Comparison of ENCODE assay signal across 12 cellular contexts in genomic region chr3:132593950-132594328, GRCh38. TPM values are rescaled to one million over a fixed set of nuclear protein-coding genes. Genes with fewer than 3 reads are reported as not detected.
DNase-seq lines count a peak whose midpoint lies in the region; ATAC-seq and TF ChIP-seq lines count a peak whose summit lies in the region.
"Had no signal": no experiment of that assay in that cellular context is flagged by ENCODE, and none has a peak within 500 bp of the region (broad histone marks: within the 10 kb centered on the region; RNA-seq: fewer than 3 reads in every experiment).

No MANE protein-coding gene starts in this region.

- H3K9ac ChIP-seq in IMR-90 (ENCODE audit: low read depth, low read length): peak overlapping the region; percentile 71; the same call in 1 of the 2 replicates

- H3K4ac ChIP-seq in IMR-90 (ENCODE audit: low read depth, low read length): peak overlapping the region; percentile 100; the same call in 1 of the 2 replicates

- dilution Hi-C loops in IMR-90 (cut with HindIII; ENCODE audit: low sequenced_read_pairs, unreplicated experiment): no loop called here

- H3K9me3 ChIP-seq in A673 (ENCODE audit: low read depth, low read length, poor library complexity, severe bottlenecking) (no peaks in the 10 kb centered on the region), IMR-90 (ENCODE audit: control insufficient read depth, insufficient read depth, low read length) (no peaks in the 10 kb centered on the region)

- TF ChIP-seq CTCF in A673 (conservative IDR thresholded peaks at IDR 0.05; ENCODE audit: low read depth, low read length): no peak
- no peak for TF ChIP-seq CTCF in IMR-90 (conservative IDR thresholded peaks at IDR 0.05; ENCODE audit: low read depth, low read length)
- TF ChIP-seq CTCF in astrocyte of the spinal cord (IDR thresholded peaks at IDR 0.05; ENCODE audit: low read depth, low read length): no peak
- TF ChIP-seq CTCF in GM13977 (IDR thresholded peaks at IDR 0.05; ENCODE audit: extremely low read depth, insufficient read depth, missing control alignments): no peak

- peak overlapping the region; percentile 84 for H3K4me2 ChIP-seq in IMR-90 (ENCODE audit: low read depth, low read length)

- no peak overlapping the region for H3K27ac Mint-ChIP-seq in activated T-helper 17 cell treated with anti-CD3 and anti-CD28 coated beads, Interleukin-2, amount 50 U/mL, for 72 hours
- H3K27ac Mint-ChIP-seq: activated T-helper 2 cell treated with anti-CD3 and anti-CD28 coated beads, Interferon-gamma antibody, Interleukin-2, Interleukin-4, amounts not matched to agents 10 μg/mL and 5 μg/mL and 100 μg/mL, durations not matched to agents 14 hours and 24 hours and 36 hours had no signal

- DNase-seq in A673 (ENCODE audit: low spot score) (peak; percentile 26), IMR-90 (peak; percentile 85), astrocyte of the spinal cord (ENCODE audit: low read depth, low spot score) (peak; percentile 68), hepatic stellate cell (ENCODE audit: low spot score) (peak; percentile 55), GDM1 (lab: John Stamatoyannopoulos, UW) (no peak), GM13977 (ENCODE audit: low spot score) (no peak)
- DNase-seq: Kasumi-1; stimulated activated naive CD4-positive, alpha-beta T cell had no signal

- H3K4me1 ChIP-seq in A673 (ENCODE audit: insufficient read depth, low read length, poor library complexity, severe bottlenecking): peaks cover 18% of the 10 kb centered on the region
- peaks cover 8% of the 10 kb centered on the region for H3K4me1 ChIP-seq in IMR-90 (ENCODE audit: control insufficient read depth, insufficient read depth, low read length)

- POLR2A ChIA-PET in A673 (lab: Charles Lee; ENCODE audit: low non-redundant PET): no interaction called here
- POLR2A ChIA-PET in IMR-90 (lab: Charles Lee; ENCODE audit: unreplicated experiment): no interaction called here

- no peak overlapping the region for H3K4me3 Mint-ChIP-seq in activated T-helper 17 cell treated with anti-CD3 and anti-CD28 coated beads, Interleukin-2, amount 50 U/mL, for 72 hours
- H3K4me3 Mint-ChIP-seq: neural crest cell had no signal

- H4K8ac ChIP-seq in IMR-90 (ENCODE audit: low read depth in 2 of 2, low read length in 2 of 2): peak overlapping the region; percentile 92 to 99

- no peak overlapping the region for H3K27ac ChIP-seq in A673 (ENCODE audit: low read depth, low read length, poor library complexity, severe bottlenecking)
- peak overlapping the region; percentile 100 for H3K27ac ChIP-seq in IMR-90 (ENCODE audit: insufficient read depth, low read length)

- H3K4me3 ChIP-seq in A673 (ENCODE audit: low read depth, low read length, poor library complexity, severe bottlenecking): no peak overlapping the region
- no peak overlapping the region for H3K4me3 ChIP-seq in IMR-90 (ENCODE audit: insufficient read depth, low read depth, low read length)
- no peak overlapping the region for H3K4me3 ChIP-seq in astrocyte of the spinal cord (ENCODE audit: low read depth, low read length)

- no peak overlapping the region for H2AFZ ChIP-seq in IMR-90 (replicated peaks; ENCODE audit: low read length, poor library complexity)

- H2BK5ac ChIP-seq in IMR-90 (ENCODE audit: low read depth, low read length, poor library complexity, severe bottlenecking): peak overlapping the region; percentile 100

- TF ChIP-seq POLR2A in IMR-90 (IDR thresholded peaks at IDR 0.05; ENCODE audit: low read depth, low read length): no peak

- no TSS peak for BruUV-seq in A673 (replicated peaks; lab: Mats Ljungman, UMichigan)
- no TSS peak for BruUV-seq in IMR-90 (replicated peaks; lab: Mats Ljungman, UMichigan)

- peak overlapping the region; percentile 91 for H3K23ac ChIP-seq in IMR-90 (ENCODE audit: low read depth, low read length)

- H3K36me3 ChIP-seq in A673 (ENCODE audit: insufficient read depth, low read length, poor library complexity, severe bottlenecking) (no peaks in the 10 kb centered on the region), IMR-90 (ENCODE audit: control insufficient read depth, insufficient read depth, low read length) (peaks cover 5% of the 10 kb centered on the region)

- no CpG with 5 or more reads among the region's 3 CpGs for WGBS in IMR-90 (ENCODE audit: extremely low coverage in 2 of 2, insufficient read length in 1 of 2), 2 experiments

- H4K5ac ChIP-seq in IMR-90 (ENCODE audit: low read depth, low read length): peak overlapping the region; percentile 90

- H3K79me1 ChIP-seq in IMR-90 (ENCODE audit: low read depth in 1 of 2, low read length in 2 of 2): peaks cover 0 to 12% of the 10 kb centered on the region in 2 experiments; a peak in 2 of 4 replicates

- peak overlapping the region; percentile 99 for H4K91ac ChIP-seq in IMR-90 (ENCODE audit: insufficient read depth, low read depth, low read length)

- H3K36me3 Mint-ChIP-seq in activated T-helper 17 cell treated with anti-CD3 and anti-CD28 coated beads, Interleukin-2, amount 50 U/mL, for 72 hours (ENCODE audit: low read depth): peaks cover 64% of the 10 kb centered on the region

- H3K9me1 ChIP-seq in IMR-90 (ENCODE audit: insufficient read depth, low read length): peaks cover 8% of the 10 kb centered on the region

- peak overlapping the region; percentile 99 for H3K56ac ChIP-seq in IMR-90 (ENCODE audit: extremely low read depth, insufficient read depth, low read length)

- H3K27me3 ChIP-seq in A673 (replicated peaks; ENCODE audit: insufficient read depth, low read depth, low read length, poor library complexity) (no peaks in the 10 kb centered on the region), IMR-90 (ENCODE audit: control insufficient read depth, insufficient read depth, low read length) (no peaks in the 10 kb centered on the region)

- intact Hi-C loops in A673 (cut with micrococcal nuclease; ENCODE audit: unreplicated experiment): no loop called here
- intact Hi-C loops in IMR-90 (cut with micrococcal nuclease): loop anchor here (5.0 kb wide), 1 partner anchor 52 kb away; no protein-coding TSS in a partner anchor

- H3K9me3 Mint-ChIP-seq in activated T-helper 17 cell treated with anti-CD3 and anti-CD28 coated beads, Interleukin-2, amount 50 U/mL, for 72 hours: no peaks in the 10 kb centered on the region
- H3K9me3 Mint-ChIP-seq: activated T-helper 2 cell treated with anti-CD3 and anti-CD28 coated beads, Interferon-gamma antibody, Interleukin-2, Interleukin-4, amounts not matched to agents 10 μg/mL and 5 μg/mL and 100 μg/mL, durations not matched to agents 14 hours and 24 hours and 36 hours; neural crest cell had no signal

- H3K27me3 Mint-ChIP-seq in activated T-helper 17 cell treated with anti-CD3 and anti-CD28 coated beads, Interleukin-2, amount 50 U/mL, for 72 hours: no peaks in the 10 kb centered on the region

- H2BK120ac ChIP-seq in IMR-90 (ENCODE audit: low read depth, low read length): peak overlapping the region; percentile 100

- H2BK15ac ChIP-seq in IMR-90 (ENCODE audit: low read depth, low read length): peak overlapping the region; percentile 99

- in situ Hi-C loops in IMR-90 (cut with MboI; ENCODE audit: low sequenced_read_pairs) (no loop called here), astrocyte of the spinal cord (cut with HindIII; ENCODE audit: low sequenced_read_pairs) (no loop called here), GM13977 (cut with MboI; ENCODE audit: low pct_unique_long_range_greater_than_20kb, low sequenced_read_pairs, unreplicated experiment) (no loop called here)

- peak overlapping the region; percentile 100 for H3K14ac ChIP-seq in IMR-90 (replicated peaks; ENCODE audit: low read depth, low read length)

- CTCF ChIA-PET in A673 (lab: Charles Lee): interaction anchor here (0.6 kb wide), 1 partner anchor 34 kb away, joined by 3 read pairs; no protein-coding TSS in a partner anchor
- CTCF ChIA-PET in IMR-90 (lab: Yijun Ruan, JAX): interaction anchor here (0.6 to 0.8 kb wide), 3 partner anchors 48 to 89 kb away, joined by 3 to 4 read pairs (median 3); no protein-coding TSS in a partner anchor

- TF ChIP-seq RAD21 in IMR-90 (IDR thresholded peaks at IDR 0.05; ENCODE audit: low read length): no peak

- H2AK9ac ChIP-seq in IMR-90 (replicated peaks; ENCODE audit: low read depth, low read length, poor library complexity): no peak overlapping the region

- no peaks in the 10 kb centered on the region for H3K4me1 Mint-ChIP-seq in activated T-helper 17 cell treated with anti-CD3 and anti-CD28 coated beads, Interleukin-2, amount 50 U/mL, for 72 hours
- H3K4me1 Mint-ChIP-seq: neural crest cell had no signal

- H2AK5ac ChIP-seq in IMR-90 (ENCODE audit: low read depth, low read length): peak overlapping the region; percentile 100

- H4K20me1 ChIP-seq in IMR-90 (ENCODE audit: insufficient read depth, low read length): no peaks in the 10 kb centered on the region

- peak; percentile 88 for ATAC-seq in IMR-90 (ENCODE audit: low read depth)
- no peak for ATAC-seq in GM18873 (IDR thresholded peaks at IDR 0.05; ENCODE audit: low FRiP score, unreplicated experiment)
- no peak for ATAC-seq in activated T-helper 17 cell treated with anti-CD3 and anti-CD28 coated beads, Interleukin-2, amount 50 U/mL, for 72 hours (replicated peaks)

- peak overlapping the region; percentile 97 for H3K18ac ChIP-seq in IMR-90 (ENCODE audit: low read depth, low read length)

- peak overlapping the region; percentile 100 for H2BK20ac ChIP-seq in IMR-90 (ENCODE audit: low read depth, low read length)

TF ChIP-seq in IMR-90, 13 proteins besides CTCF, POLR2A, EP300 and RAD21 (continues in another document):
- no peak for TF ChIP-seq MAFK (IDR thresholded peaks at IDR 0.05; ENCODE audit: low read depth, low read length)
- no peak for TF ChIP-seq ELK1 (IDR thresholded peaks at IDR 0.05; ENCODE audit: borderline replicate concordance, low read depth, low read length)
- no peak for TF ChIP-seq RCOR1 (IDR thresholded peaks at IDR 0.05; ENCODE audit: insufficient replicate concordance, low read length)
- TF ChIP-seq CHD1 (IDR thresholded peaks at IDR 0.05; ENCODE audit: low read depth, low read length): no peak
- TF ChIP-seq FOS (IDR thresholded peaks at IDR 0.05; ENCODE audit: low read depth, low read length): peak; percentile 65; the same call in 1 of the 2 replicates
- TF ChIP-seq SMC3 (IDR thresholded peaks at IDR 0.05; ENCODE audit: low read depth, low read length): no peak

RNA-seq across cellular contexts. Expression of gene ACKR4, which starts 3.1 kb away (rescaled TPM):
- total RNA-seq in A673 (2021): not detected in 2 replicates
- total RNA-seq in IMR-90 (2012; rRNA removed): 0.18 TPM in 1 of 2 replicates, not detected in the other
- not detected in 2 replicates for polyA plus RNA-seq in IMR-90 (2012; rRNA removed)
- polyA plus RNA-seq in IMR-90 (2012; cell fraction: cytosol; rRNA removed): not detected in 2 replicates
- polyA plus RNA-seq in IMR-90 (2012; cell fraction: nucleus; rRNA removed; ENCODE audit: low replicate concordance): 0.15 TPM in 1 of 2 replicates, not detected in the other
- under 1 TPM in 1 of 2 donors, not detected in 1; 0.21 TPM for total RNA-seq in activated T-helper 17 cell treated with anti-CD3 and anti-CD28 coated beads, Interleukin-2, amount 50 U/mL, for 72 hours
- total RNA-seq: activated T-helper 2 cell treated with anti-CD3 and anti-CD28 coated beads, Interferon-gamma antibody, Interleukin-2, Interleukin-4, amounts not matched to agents 10 μg/mL and 5 μg/mL and 100 μg/mL, durations not matched to agents 14 hours and 24 hours and 36 hours; neural crest cell had no signal

Comparison
In these comparisons a context has a peak if more than half of its experiments do, and no peak if none do; other contexts are left out.
1. DNase-seq: peak in A673 (single experiment), IMR-90 (single experiment), astrocyte of the spinal cord (single experiment) and hepatic stellate cell (single experiment); none in GDM1 (single experiment) and GM13977 (single experiment).